In the genomic region with DNA sequence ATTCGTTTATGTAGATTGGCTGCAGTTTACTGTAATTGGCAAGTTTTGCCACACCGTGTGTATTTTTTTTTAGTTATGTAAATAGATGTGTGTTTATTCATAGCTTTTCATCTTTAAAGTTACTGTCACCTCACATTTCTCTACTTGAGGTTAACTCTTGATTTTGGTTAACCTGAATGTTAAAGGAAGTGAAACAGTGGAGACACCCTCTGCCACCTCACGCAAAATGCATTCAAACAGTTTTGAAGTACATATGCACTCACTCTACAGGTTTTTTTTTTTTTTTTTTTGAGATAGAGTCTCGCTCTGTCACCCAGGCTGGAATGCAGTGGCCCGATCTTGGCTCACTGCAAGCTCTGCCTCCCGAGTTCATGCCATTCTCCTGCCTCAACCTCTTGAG, we compare ENCODE assay signal across 13 cellular contexts. TPM values are rescaled to one million over a fixed set of nuclear protein-coding genes. Genes with fewer than 3 reads are reported as not detected.
A peak's percentile ranks its signal among the peaks of the same experiment; 100 is the strongest.
DNase-seq lines count a peak whose midpoint lies in the region; ATAC-seq and TF ChIP-seq lines count a peak whose summit lies in the region.
"Had no signal": no experiment of that assay in that cellular context is flagged by ENCODE, and none has a peak within 500 bp of the region (broad histone marks: within the 10 kb centered on the region; RNA-seq: fewer than 3 reads in every experiment).

No MANE protein-coding gene starts in this region.

- H3K4me3 ChIP-seq in heart left ventricle: no peak overlapping the region

- no peak for TF ChIP-seq CTCF in heart left ventricle (IDR thresholded peaks at IDR 0.05)

- no peaks in the 10 kb centered on the region for H3K27me3 ChIP-seq in heart left ventricle

- no peak overlapping the region for H3K27ac ChIP-seq in heart left ventricle
- H3K27ac ChIP-seq: HL-60 had no signal

- no peaks in the 10 kb centered on the region for H3K36me3 ChIP-seq in heart left ventricle

- TF ChIP-seq POLR2A in heart left ventricle (IDR thresholded peaks at IDR 0.05): no peak

- DNase-seq in germinal center (ENCODE audit: low spot score): peak; percentile 57
- DNase-seq in NCI-H1417 treated with DMSO at 0.1 percent for 48 hours (lab: John Stamatoyannopoulos, UW): no peak
- DNase-seq in GM19240 (ENCODE audit: insufficient read length, low spot score): no peak
- no peak for DNase-seq in heart left ventricle
- DNase-seq in stimulated activated naive CD4-positive, alpha-beta T cell (lab: John Stamatoyannopoulos, UW): no peak
- DNase-seq: activated CD4-positive, alpha-beta T cell treated with anti-CD3 and anti-CD28 coated beads, Interleukin-2, amount 10 ng/mL, durations not matched to agents 7 days and 5 days; NCI-H1694 treated with DMSO at 0.1 percent for 48 hours; Right ventricle myocardium superior had no signal

- H3K9me3 ChIP-seq in heart left ventricle: no peaks in the 10 kb centered on the region

- WGBS in heart left ventricle, 4 donors: 78 to 87% (median 83%) methylated on average over 6 of the region's 6 CpGs

- ATAC-seq in GM18909 (IDR thresholded peaks at IDR 0.05; ENCODE audit: poor library complexity, unreplicated experiment) (peak; percentile 75), GM21786 (IDR thresholded peaks at IDR 0.05; ENCODE audit: unreplicated experiment) (peak; percentile 69), HG03378 (IDR thresholded peaks at IDR 0.05; ENCODE audit: unreplicated experiment) (peak; percentile 82), heart left ventricle (no peak)

- no peaks in the 10 kb centered on the region for H3K4me1 ChIP-seq in heart left ventricle

- intact Hi-C loops in heart left ventricle (cut with DNase I): no loop called here

RNA-seq across cellular contexts. Expression of a gene that starts 17.7 kb away (rescaled TPM):
- not detected for total RNA-seq in heart left ventricle
- not detected for polyA plus RNA-seq in heart left ventricle
- total RNA-seq: activated CD4-positive, alpha-beta T cell treated with anti-CD3 and anti-CD28 coated beads, Interleukin-2, amount 10 ng/mL, durations not matched to agents 7 days and 5 days; Right ventricle myocardium superior had no signal

RNA-seq across cellular contexts. Expression of a gene that starts 27.3 kb away (rescaled TPM):
- total RNA-seq in heart left ventricle: not detected
- polyA plus RNA-seq in heart left ventricle: not detected
- total RNA-seq: activated CD4-positive, alpha-beta T cell treated with anti-CD3 and anti-CD28 coated beads, Interleukin-2, amount 10 ng/mL, durations not matched to agents 7 days and 5 days; Right ventricle myocardium superior; subcutaneous adipose tissue had no signal

RNA-seq across cellular contexts. Expression of a gene that starts 46.4 kb away (rescaled TPM):
- total RNA-seq in heart left ventricle: under 1 TPM in 7 of 9 donors, not detected in 2; 0.16 to 0.72 (median 0.44) TPM
- under 1 TPM; 0.07 to 0.27 TPM for polyA plus RNA-seq in heart left ventricle

RNA-seq across cellular contexts. Expression of a gene that starts 55.4 kb away (rescaled TPM):
- total RNA-seq in heart left ventricle: 10 to 100 TPM in 8 of 9 donors, 1 to 10 TPM in 1; 9.6 to 15.3 (median 11.4) TPM
- 1 to 10 TPM; 5.7 to 7.7 TPM for polyA plus RNA-seq in heart left ventricle

Comparison
In these comparisons a context has a peak if more than half of its experiments do, and no peak if none do; other contexts are left out.
1. ATAC-seq: peak in GM18909 (single experiment), GM21786 (single experiment) and HG03378 (single experiment); none in heart left ventricle (0 of 4).